15 cellular contexts compared by ENCODE assay signal in genomic region chr9:21989440-21990189, GRCh38. TPM values are rescaled to one million over a fixed set of nuclear protein-coding genes. Genes with fewer than 3 reads are reported as not detected.
DNase-seq lines count a peak whose midpoint lies in the region; ATAC-seq, FAIRE-seq and TF ChIP-seq lines count a peak whose summit lies in the region.
"Had no signal": no experiment of that assay in that cellular context is flagged by ENCODE, and none has a peak within 500 bp of the region (broad histone marks: within the 10 kb centered on the region; RNA-seq: fewer than 3 reads in every experiment).

No MANE protein-coding gene starts in this region.

- FAIRE-seq in H1 (lab: Jason Lieb, UNC), result peak; percentile 86

- H3K36me3 ChIP-seq in HUES64 (ENCODE audit: insufficient read depth, low read length), result no peaks in the 10 kb centered on the region
- H3K36me3 ChIP-seq in H1 (ENCODE audit: control insufficient read depth in 2 of 4, insufficient read depth in 4 of 4, low read length in 3 of 4), result no peaks in the 10 kb centered on the region
- H3K36me3 ChIP-seq: uterus had no signal

- 0 out of 2 replicates have a peak overlapping the region, but pooled peaks have one; percentile 43 for H2AFZ ChIP-seq in H1 (ENCODE audit: low read length)

- DNase-seq in D341Med (ENCODE audit: low spot score) (peak; percentile 12), H1 (ENCODE audit: low read depth in 1 of 2, low spot score in 2 of 2) (peak in 1 of 2 experiments; percentile 68), naive B cell (no peak)
- DNase-seq in activated effector memory CD4-positive, alpha-beta T cell treated with Interleukin-2 at 50 U/mL for 16 hours, result no peak
- no peak for DNase-seq in stimulated activated CD8-positive, alpha-beta memory T cell treated with anti-CD3 and anti-CD28 coated beads, Interleukin-4, amount 100 ng/mL, for 48 hours
- DNase-seq in activated CD4-positive, alpha-beta T cell treated with anti-CD3 and anti-CD28 coated beads for 1 hour, result no peak
- DNase-seq: activated T-cell treated with anti-CD3 and anti-CD28 coated beads, Interleukin-2, amount 50 U/mL, for 4 hours; foreskin melanocyte; islet precursor cell; MV-4-11; psoas muscle; uterus had no signal

- no peak for TF ChIP-seq POLR2A in H1 (IDR thresholded peaks at IDR 0.05; ENCODE audit: control extremely low read depth in 1 of 2, low read depth in 2 of 2, low read length in 2 of 2)

- H3K36me3 Mint-ChIP-seq in naive B cell, result peaks cover 0 to 7% of the 10 kb centered on the region in 2 donors

- H3K27me3 ChIP-seq in HUES64 (ENCODE audit: insufficient read depth, low read length), result peaks cover 98% of the 10 kb centered on the region
- H3K27me3 ChIP-seq in H1 (replicated peaks in 1 of 4; ENCODE audit: control insufficient read depth in 3 of 4, extremely low read depth in 1 of 4, insufficient read depth in 3 of 4, low read length in 3 of 4), result peaks cover 44 to 80% (median 60%) of the 10 kb centered on the region in 4 experiments

- H3K4me3 ChIP-seq in HUES64 (ENCODE audit: low read length) (peak overlapping the region; percentile 40), H1 (ENCODE audit: extremely low read depth in 1 of 4, insufficient read depth in 2 of 4, low read depth in 3 of 4, low read length in 4 of 4) (peak overlapping the region; percentile 16 to 54 (median 30); a peak in 7 of 8 replicates)
- H3K4me3 ChIP-seq: psoas muscle, uterus had no signal

- peak overlapping the region; percentile 70 to 93 (median 75) for H3K27ac Mint-ChIP-seq in naive B cell
- H3K27ac Mint-ChIP-seq: stimulated activated effector memory CD8-positive, alpha-beta T cell treated with anti-CD3 and anti-CD28 coated beads, Interleukin-12 subunit alpha, Interleukin-12 subunit beta, amount 100 ng/mL, for 72 hours had no signal

- no peak overlapping the region for H3K27ac ChIP-seq in HUES64 (ENCODE audit: low read depth, low read length)
- no peak overlapping the region for H3K27ac ChIP-seq in H1 (ENCODE audit: low read depth, low read length)
- H3K27ac ChIP-seq: psoas muscle, uterus had no signal

- no peak for TF ChIP-seq RAD21 in H1 (IDR thresholded peaks at IDR 0.05 in 1 of 2, conservative IDR thresholded peaks at IDR 0.05 in 1 of 2; ENCODE audit: low read depth in 2 of 2, low read length in 2 of 2)

- H3K79me2 ChIP-seq in H1 (ENCODE audit: control insufficient read depth in 1 of 2, insufficient read depth in 2 of 2, low read length in 2 of 2), result no peaks in the 10 kb centered on the region

- no peak overlapping the region for H3K9ac ChIP-seq in HUES64 (ENCODE audit: low read depth, low read length)
- no peak overlapping the region for H3K9ac ChIP-seq in H1 (replicated peaks in 1 of 4; ENCODE audit: extremely low read depth in 1 of 4, low read depth in 3 of 4, low read length in 3 of 4)

- H2BK12ac ChIP-seq in H1 (ENCODE audit: low read depth, low read length), result no peak overlapping the region

- H3K23ac ChIP-seq in H1 (ENCODE audit: insufficient read length), result no peak overlapping the region

- ATAC-seq in naive B cell (ENCODE audit: low read depth in 2 of 2), result no peak
- no peak for ATAC-seq in HG03196 (IDR thresholded peaks at IDR 0.05; ENCODE audit: unreplicated experiment)
- ATAC-seq: activated T-cell treated with anti-CD3 and anti-CD28 coated beads, Interleukin-2, amount 50 U/mL, for 4 hours; psoas muscle; stimulated activated effector memory CD8-positive, alpha-beta T cell treated with anti-CD3 and anti-CD28 coated beads, Interleukin-12 subunit alpha, Interleukin-12 subunit beta, amount 100 ng/mL, for 72 hours had no signal

- peaks cover 12% of the 10 kb centered on the region; the same call in 1 of the 2 replicates for H3K23me2 ChIP-seq in H1 (ENCODE audit: low read depth, low read length)

- no peak overlapping the region for H3K4ac ChIP-seq in H1 (replicated peaks; ENCODE audit: insufficient read length, low read depth, low read length)

- no peak overlapping the region for H2BK15ac ChIP-seq in H1 (ENCODE audit: low read length)

- H4K5ac ChIP-seq in H1 (ENCODE audit: insufficient read length, low read depth, low read length), result no peak overlapping the region

- no peak overlapping the region for H3K56ac ChIP-seq in H1 (replicated peaks; ENCODE audit: insufficient read length, low read depth, low read length)

- H3K14ac ChIP-seq in H1 (ENCODE audit: insufficient read length), result no peak overlapping the region

- peaks cover 0 to 15% (median 7%) of the 10 kb centered on the region in 7 donors for H3K9me3 Mint-ChIP-seq in naive B cell
- H3K9me3 Mint-ChIP-seq: activated T-cell treated with anti-CD3 and anti-CD28 coated beads, Interleukin-2, amount 50 U/mL, for 4 hours; stimulated activated effector memory CD8-positive, alpha-beta T cell treated with anti-CD3 and anti-CD28 coated beads, Interleukin-12 subunit alpha, Interleukin-12 subunit beta, amount 100 ng/mL, for 72 hours had no signal

- no peak for TF ChIP-seq CTCF in H1 (IDR thresholded peaks at IDR 0.05; ENCODE audit: control extremely low read depth in 1 of 3, insufficient read depth in 1 of 3, low read depth in 1 of 3, low read length in 3 of 3)

- POLR2A ChIA-PET in H1 (lab: Charles Lee; ENCODE audit: partially characterized antibody), result interaction anchor here (1.0 to 1.2 kb wide), 4 partner anchors 10 to 19 kb away, joined by 3 to 5 read pairs (median 3); no protein-coding TSS in a partner anchor

- no peak overlapping the region for H2AK5ac ChIP-seq in H1 (ENCODE audit: low read depth, low read length)

- WGBS in HUES64, result 28% methylated on average over 35 of the region's 35 CpGs
- WGBS in H1 (ENCODE audit: extremely low coverage in 1 of 2, insufficient coverage in 1 of 2, insufficient read length in 1 of 2, insufficient replicate concordance in 2 of 2, low coverage in 1 of 2, low lambda C conversion rate in 2 of 2, missing lambda C conversion rate in 1 of 2), 2 experiments, result 1% methylated on average over 31 of the region's 35 CpGs; no CpG with 5 or more reads in 1 of the 2 experiments

- H2BK20ac ChIP-seq in H1 (ENCODE audit: low read length), result no peak overlapping the region

- H3K79me1 ChIP-seq in H1 (ENCODE audit: low read depth, low read length), result no peaks in the 10 kb centered on the region

- H2BK5ac ChIP-seq in H1 (ENCODE audit: low read depth, low read length), result no peak overlapping the region

- H4K91ac ChIP-seq in H1 (replicated peaks; ENCODE audit: insufficient read length, low read length), result no peak overlapping the region

- H4K8ac ChIP-seq in H1 (ENCODE audit: extremely low read depth, insufficient read depth, low read length), result no peak overlapping the region

- no peak overlapping the region for H2BK120ac ChIP-seq in H1 (replicated peaks; ENCODE audit: low read depth, low read length)

- peaks cover 44 to 60% (median 46%) of the 10 kb centered on the region in 3 donors for H3K27me3 Mint-ChIP-seq in naive B cell

- peaks cover 0 to 10% of the 10 kb centered on the region in 2 experiments for H4K20me1 ChIP-seq in H1 (replicated peaks in 1 of 2; ENCODE audit: control insufficient read depth in 1 of 2, insufficient read depth in 2 of 2, low read length in 2 of 2)

- no peak for TF ChIP-seq EP300 in H1 (IDR thresholded peaks at IDR 0.05; ENCODE audit: borderline replicate concordance in 1 of 2, low read depth in 2 of 2, low read length in 2 of 2)

- H3K4me2 ChIP-seq in H1 (ENCODE audit: insufficient read depth in 1 of 2, low read depth in 2 of 2, low read length in 2 of 2), result peak overlapping the region; percentile 80 to 82

- no peak overlapping the region for H3K18ac ChIP-seq in H1 (ENCODE audit: extremely low read depth, low read length)

- peaks cover 13% of the 10 kb centered on the region; the same call in 1 of the 2 replicates for H3K4me1 ChIP-seq in HUES64 (ENCODE audit: insufficient read depth, low read length)
- peaks cover 2 to 18% (median 10%) of the 10 kb centered on the region in 4 experiments; a peak in 5 of 7 replicates for H3K4me1 ChIP-seq in H1 (replicated peaks in 1 of 4; ENCODE audit: control insufficient read depth in 3 of 4, insufficient read depth in 4 of 4, low read length in 3 of 4)

- CTCF ChIA-PET in H1 (lab: Charles Lee; ENCODE audit: partially characterized antibody), result interaction anchor here (0.6 to 6.5 kb wide), 5 partner anchors 13 to 176 kb away, joined by 3 to 46 read pairs (median 4); partner anchors contain the start of gene CDKN2B

- H3K9me3 ChIP-seq in HUES64 (ENCODE audit: insufficient read depth, low read depth, low read length) (no peaks in the 10 kb centered on the region), H1 (ENCODE audit: insufficient read depth in 2 of 2, low read depth in 1 of 2, low read length in 1 of 2) (no peaks in the 10 kb centered on the region)
- H3K9me3 ChIP-seq: psoas muscle, uterus had no signal

- H3K4me3 Mint-ChIP-seq in naive B cell, result peak overlapping the region in 6 of 8 donors; percentile 3 to 75 (median 44)
- H3K4me3 Mint-ChIP-seq: activated T-cell treated with anti-CD3 and anti-CD28 coated beads, Interleukin-2, amount 50 U/mL, for 4 hours; stimulated activated effector memory CD8-positive, alpha-beta T cell treated with anti-CD3 and anti-CD28 coated beads, Interleukin-12 subunit alpha, Interleukin-12 subunit beta, amount 100 ng/mL, for 72 hours had no signal

- peaks cover 18 to 21% (median 19%) of the 10 kb centered on the region in 3 donors for H3K4me1 Mint-ChIP-seq in naive B cell

RNA-seq across cellular contexts. Expression of gene CDKN2A, which starts 4.6 kb away (rescaled TPM):
- polyA plus RNA-seq in HUES64 (2013, experiment 1 of 2), result 0.35 TPM
- polyA plus RNA-seq in HUES64 (2013, experiment 2 of 2), result not detected
- 0.69 and 0.73 TPM in 2 replicates for total RNA-seq in H1 (2021; fragmentation: NEBNext Ultra II Directional; extraction: Animal tissue kit (Norgen Biotek cat#: 25700))
- polyA plus RNA-seq in H1 (2011; rRNA removed) (0.51 and 0.91 TPM in 2 replicates), naive B cell (ENCODE audit: low read depth in 6 of 6) (1 to 10 TPM; 1.3 to 5.6 (median 4.6) TPM)
- polyA plus RNA-seq in H1 (2011; cell fraction: cytosol; rRNA removed), result 0.52 TPM
- polyA plus RNA-seq in H1 (2011; cell fraction: nucleus; rRNA removed), result 0.50 TPM
- polyA plus RNA-seq in H1 (2012, experiment 1 of 2), result 0.21 to 0.46 TPM (median 0.37 TPM) in 3 of 4 replicates, not detected in the other
- 0.56 TPM for polyA plus RNA-seq in H1 (2012, experiment 2 of 2)
- polyA plus RNA-seq in H1 (2013, experiment 1 of 2), result 0.85 TPM
- polyA plus RNA-seq in H1 (2013, experiment 2 of 2), result 0.77 TPM
- polyA minus RNA-seq in H1 (2011; rRNA and poly(A)+ RNA removed), result not detected in 2 replicates
- polyA minus RNA-seq in H1 (2011; cell fraction: cytosol; rRNA and poly(A)+ RNA removed), result 1.1 TPM
- polyA minus RNA-seq in H1 (2011; cell fraction: nucleus; rRNA and poly(A)+ RNA removed), result 3.7 TPM

RNA-seq across cellular contexts. Expression of gene CDKN2B-AS1, which starts 5.0 kb away (rescaled TPM):
- polyA plus RNA-seq in HUES64 (2013, experiment 1 of 2), result not detected
- polyA plus RNA-seq in HUES64 (2013, experiment 2 of 2), result not detected
- not detected in 2 replicates for total RNA-seq in H1 (2021; fragmentation: NEBNext Ultra II Directional; extraction: Animal tissue kit (Norgen Biotek cat#: 25700))
- polyA plus RNA-seq in H1 (2011; rRNA removed) (not detected in 2 replicates), naive B cell (ENCODE audit: low read depth in 6 of 6) (1 to 10 TPM in 1 of 6 donors, under 1 TPM in 3, not detected in 2; 0.48 to 1.2 (median 0.76) TPM)
- polyA plus RNA-seq in H1 (2011; cell fraction: cytosol; rRNA removed), result not detected
- not detected for polyA plus RNA-seq in H1 (2011; cell fraction: nucleus; rRNA removed)
- polyA plus RNA-seq in H1 (2012, experiment 1 of 2), result not detected in 4 replicates
- not detected for polyA plus RNA-seq in H1 (2012, experiment 2 of 2)
- not detected for polyA plus RNA-seq in H1 (2013, experiment 1 of 2)
- polyA plus RNA-seq in H1 (2013, experiment 2 of 2), result not detected
- polyA minus RNA-seq in H1 (2011; rRNA and poly(A)+ RNA removed), result not detected in 2 replicates
- not detected for polyA minus RNA-seq in H1 (2011; cell fraction: cytosol; rRNA and poly(A)+ RNA removed)
- polyA minus RNA-seq in H1 (2011; cell fraction: nucleus; rRNA and poly(A)+ RNA removed), result not detected
- polyA plus RNA-seq: psoas muscle had no signal

RNA-seq across cellular contexts. Expression of gene CDKN2B, which starts 19.5 kb away (rescaled TPM):
- 0.40 TPM for polyA plus RNA-seq in HUES64 (2013, experiment 1 of 2)
- 0.51 TPM for polyA plus RNA-seq in HUES64 (2013, experiment 2 of 2)
- total RNA-seq in H1 (2021; fragmentation: NEBNext Ultra II Directional; extraction: Animal tissue kit (Norgen Biotek cat#: 25700)), result 0.31 and 0.88 TPM in 2 replicates
- polyA plus RNA-seq in H1 (2011; rRNA removed) (0.11 and 0.20 TPM in 2 replicates), naive B cell (ENCODE audit: low read depth in 6 of 6) (under 1 TPM in 5 of 6 donors, not detected in 1; 0.25 to 0.90 (median 0.43) TPM)
- polyA plus RNA-seq in H1 (2011; cell fraction: cytosol; rRNA removed), result 0.06 TPM
- 0.07 TPM for polyA plus RNA-seq in H1 (2011; cell fraction: nucleus; rRNA removed)
- 0.10 to 0.80 TPM (median 0.17 TPM) in 4 replicates for polyA plus RNA-seq in H1 (2012, experiment 1 of 2)
- polyA plus RNA-seq in H1 (2012, experiment 2 of 2), result not detected
- 0.10 TPM for polyA plus RNA-seq in H1 (2013, experiment 1 of 2)
- 0.15 TPM for polyA plus RNA-seq in H1 (2013, experiment 2 of 2)
- not detected in 2 replicates for polyA minus RNA-seq in H1 (2011; rRNA and poly(A)+ RNA removed)
- not detected for polyA minus RNA-seq in H1 (2011; cell fraction: cytosol; rRNA and poly(A)+ RNA removed)
- 2.1 TPM for polyA minus RNA-seq in H1 (2011; cell fraction: nucleus; rRNA and poly(A)+ RNA removed)
